Comparison of ENCODE assay signal across 22 cellular contexts in the genomic region with DNA sequence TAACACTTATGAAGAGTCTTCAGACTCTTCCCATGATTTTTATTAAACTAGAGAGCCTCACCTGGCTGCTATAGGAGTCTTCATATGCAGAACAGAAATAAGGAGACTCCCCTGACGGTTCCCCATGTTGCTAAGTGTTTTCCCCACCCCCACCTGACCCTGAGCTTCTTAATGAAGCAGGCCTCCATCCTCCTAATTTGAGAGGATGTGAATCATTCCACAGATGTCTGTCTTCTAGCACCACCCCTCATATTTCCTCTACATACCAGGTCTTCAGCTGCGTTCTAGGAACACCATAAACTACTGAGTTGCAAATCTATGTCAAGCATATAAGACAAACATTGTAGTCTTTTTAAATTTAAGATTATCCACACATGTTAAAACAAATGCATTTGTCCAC.
"Had no signal": no experiment of that assay in that cellular context is flagged by ENCODE, and none has a peak within 500 bp of the region (broad histone marks: within the 10 kb centered on the region; RNA-seq: fewer than 3 reads in every experiment).

No MANE protein-coding gene starts in this region.

- H3K4me1 ChIP-seq: gastrocnemius medialis, left ventricle myocardium inferior, vagina had no signal

- H3K27me3 ChIP-seq: gastrocnemius medialis, vagina had no signal

- H3K27ac ChIP-seq: coronary artery, gastrocnemius medialis, left ventricle myocardium inferior, vagina had no signal

- ATAC-seq: esophagus mucosa, gastrocnemius medialis, WTC11 had no signal

- H3K9me3 Mint-ChIP-seq: activated CD4-positive, alpha-beta memory T cell treated with anti-CD3 and anti-CD28 coated beads for 36 hours; activated T-helper 1 cell treated with anti-CD3 and anti-CD28 coated beads, Interleukin-12 subunit alpha, Interleukin-12 subunit beta, Interleukin-2, Interleukin-4 antibody, amounts not matched to agents 30 ng/mL and 10 ng/mL and 1 ng/mL, durations not matched to agents 14 hours and 24 hours and 36 hours; central memory CD8-positive, alpha-beta T cell; stimulated activated naive CD8-positive, alpha-beta T cell treated with anti-CD3 and anti-CD28 coated beads, Interleukin-15, Interleukin-2, amounts not matched to agents 100 ng/mL and 50 ng/mL, for 24 hours; WTC11 had no signal

- FAIRE-seq: endometrium had no signal

- H3K36me3 ChIP-seq: gastrocnemius medialis, left ventricle myocardium inferior, vagina had no signal

- H3K4me3 Mint-ChIP-seq: activated CD4-positive, alpha-beta memory T cell treated with anti-CD3 and anti-CD28 coated beads for 36 hours; activated naive CD8-positive, alpha-beta T cell; activated T-helper 1 cell treated with anti-CD3 and anti-CD28 coated beads, Interleukin-12 subunit alpha, Interleukin-12 subunit beta, Interleukin-2, Interleukin-4 antibody, amounts not matched to agents 30 ng/mL and 10 ng/mL and 1 ng/mL, durations not matched to agents 14 hours and 24 hours and 36 hours; central memory CD8-positive, alpha-beta T cell; stimulated activated naive CD8-positive, alpha-beta T cell treated with anti-CD3 and anti-CD28 coated beads, Interleukin-15, Interleukin-2, amounts not matched to agents 100 ng/mL and 50 ng/mL, for 24 hours; WTC11 had no signal

- H3K9me3 ChIP-seq: gastrocnemius medialis, left ventricle myocardium inferior, vagina had no signal

- H3K4me3 ChIP-seq: coronary artery, gastrocnemius medialis, left ventricle myocardium inferior, vagina had no signal

- H3K27ac Mint-ChIP-seq: activated CD4-positive, alpha-beta memory T cell treated with anti-CD3 and anti-CD28 coated beads for 36 hours; activated naive CD8-positive, alpha-beta T cell; activated T-helper 1 cell treated with anti-CD3 and anti-CD28 coated beads, Interleukin-12 subunit alpha, Interleukin-12 subunit beta, Interleukin-2, Interleukin-4 antibody, amounts not matched to agents 30 ng/mL and 10 ng/mL and 1 ng/mL, durations not matched to agents 14 hours and 24 hours and 36 hours; stimulated activated naive CD8-positive, alpha-beta T cell treated with anti-CD3 and anti-CD28 coated beads, Interleukin-15, Interleukin-2, amounts not matched to agents 100 ng/mL and 50 ng/mL, for 24 hours; WTC11 had no signal

- DNase-seq: activated CD4-positive, alpha-beta memory T cell treated with anti-CD3 and anti-CD28 coated beads for 36 hours; activated CD4-positive, alpha-beta T cell treated with anti-CD3 and anti-CD28 coated beads for 4 hours; activated T-cell treated with anti-CD3 and anti-CD28 coated beads for 4 hours; amniotic stem cell; gastrocnemius medialis; head of caudate nucleus; kidney glomerular epithelial cell; left ventricle myocardium inferior; mammary epithelial cell; occipital lobe; stimulated activated CD4-positive, alpha-beta T cell treated with anti-CD3 and anti-CD28 coated beads, Interleukin-2, amount 100 ng/mL, for 24 hours; T-helper 2 cell; trophoblast cell had no signal

- H3K4me1 Mint-ChIP-seq: central memory CD8-positive, alpha-beta T cell had no signal

- H3K27me3 Mint-ChIP-seq: activated CD4-positive, alpha-beta memory T cell treated with anti-CD3 and anti-CD28 coated beads for 36 hours; activated naive CD8-positive, alpha-beta T cell; central memory CD8-positive, alpha-beta T cell; stimulated activated naive CD8-positive, alpha-beta T cell treated with anti-CD3 and anti-CD28 coated beads, Interleukin-15, Interleukin-2, amounts not matched to agents 100 ng/mL and 50 ng/mL, for 24 hours had no signal

- H3K36me3 Mint-ChIP-seq: activated CD4-positive, alpha-beta memory T cell treated with anti-CD3 and anti-CD28 coated beads for 36 hours; activated naive CD8-positive, alpha-beta T cell had no signal
